ENCODE assay signal across 13 cellular contexts in the genomic region with DNA sequence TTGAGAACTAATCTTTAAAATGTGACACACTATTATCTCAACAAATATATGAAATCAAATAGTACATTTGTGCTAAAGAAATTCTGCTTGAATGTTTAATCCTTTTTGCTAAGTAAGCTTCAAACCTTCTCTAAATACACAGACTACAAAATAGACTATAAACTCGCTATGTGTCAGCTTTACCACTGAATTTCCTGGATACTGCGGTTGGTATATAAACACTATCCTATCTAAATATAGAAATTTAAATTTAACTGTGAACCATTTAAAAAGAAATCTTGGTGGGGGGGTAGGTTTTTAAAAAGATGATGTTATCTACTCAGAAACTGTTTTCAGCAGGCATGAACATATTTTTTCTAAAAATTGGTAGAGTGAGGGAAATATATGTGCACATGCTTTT.
DNase-seq lines count a peak whose midpoint lies in the region; ATAC-seq and TF ChIP-seq lines count a peak whose summit lies in the region.
"Had no signal": no experiment of that assay in that cellular context is flagged by ENCODE, and none has a peak within 500 bp of the region (broad histone marks: within the 10 kb centered on the region; RNA-seq: fewer than 3 reads in every experiment).

No MANE protein-coding gene starts in this region.

- CTCF ChIA-PET in T-cell (lab: Charles Lee): interaction anchor here in 1 of 2 donors (1.2 kb wide), 1 partner anchor 216 kb away, joined by 4 read pairs; no protein-coding TSS in a partner anchor

- peak in 3 of 4 experiments; percentile 33 to 77 (median 37) for ATAC-seq in T-cell (replicated peaks in 1 of 4)
- ATAC-seq: gastroesophageal sphincter had no signal

- H3K4me3 Mint-ChIP-seq in T-cell: no peak overlapping the region
- H3K4me3 Mint-ChIP-seq: B cell had no signal

- POLR2A ChIA-PET in T-cell (lab: Charles Lee): no interaction called here

- H3K9me3 Mint-ChIP-seq in T-cell: peaks cover 3 to 9% (median 6%) of the 10 kb centered on the region in 3 donors

- TF ChIP-seq CTCF in AG10803 (conservative IDR thresholded peaks at IDR 0.05; ENCODE audit: low read length): no peak

- peak; percentile 14 for DNase-seq in AG10803 (ENCODE audit: low read depth)
- peak; percentile 20 for DNase-seq in H4 (ENCODE audit: low spot score)
- DNase-seq in T-cell: no peak
- DNase-seq in glomerular visceral epithelial cell (ENCODE audit: extremely low spot score): peak; percentile 30
- DNase-seq in activated gamma-delta T cell (lab: John Stamatoyannopoulos, UW): no peak
- DNase-seq in AG08395 (ENCODE audit: low spot score): no peak
- DNase-seq in cortex of kidney (lab: John Stamatoyannopoulos, UW): no peak
- DNase-seq in GOT3 (lab: John Stamatoyannopoulos, UW): no peak
- DNase-seq: effector memory CD4-positive, alpha-beta T cell; MG63; T1000 had no signal

- H3K4me3 ChIP-seq in AG10803 (ENCODE audit: low read length): no peak overlapping the region
- H3K4me3 ChIP-seq: gastroesophageal sphincter, MG63 had no signal

- peaks cover 18 to 24% (median 20%) of the 10 kb centered on the region in 3 donors for H3K4me1 Mint-ChIP-seq in T-cell

- no peaks in the 10 kb centered on the region for H3K27me3 Mint-ChIP-seq in T-cell
- H3K27me3 Mint-ChIP-seq: B cell had no signal

- no peak overlapping the region for H3K27ac Mint-ChIP-seq in T-cell
- H3K27ac Mint-ChIP-seq: B cell had no signal

- peaks cover 9% of the 10 kb centered on the region for H3K36me3 Mint-ChIP-seq in T-cell

Comparison
In these comparisons a context has a peak if more than half of its experiments do, and no peak if none do; other contexts are left out.
1. DNase-seq: peak in AG10803 (single experiment), H4 (single experiment) and glomerular visceral epithelial cell (single experiment); none in T-cell (0 of 34), activated gamma-delta T cell (single experiment), AG08395 (single experiment), cortex of kidney (single experiment) and GOT3 (single experiment).